ENCODE assay signal across 17 cellular contexts in the genomic region with DNA sequence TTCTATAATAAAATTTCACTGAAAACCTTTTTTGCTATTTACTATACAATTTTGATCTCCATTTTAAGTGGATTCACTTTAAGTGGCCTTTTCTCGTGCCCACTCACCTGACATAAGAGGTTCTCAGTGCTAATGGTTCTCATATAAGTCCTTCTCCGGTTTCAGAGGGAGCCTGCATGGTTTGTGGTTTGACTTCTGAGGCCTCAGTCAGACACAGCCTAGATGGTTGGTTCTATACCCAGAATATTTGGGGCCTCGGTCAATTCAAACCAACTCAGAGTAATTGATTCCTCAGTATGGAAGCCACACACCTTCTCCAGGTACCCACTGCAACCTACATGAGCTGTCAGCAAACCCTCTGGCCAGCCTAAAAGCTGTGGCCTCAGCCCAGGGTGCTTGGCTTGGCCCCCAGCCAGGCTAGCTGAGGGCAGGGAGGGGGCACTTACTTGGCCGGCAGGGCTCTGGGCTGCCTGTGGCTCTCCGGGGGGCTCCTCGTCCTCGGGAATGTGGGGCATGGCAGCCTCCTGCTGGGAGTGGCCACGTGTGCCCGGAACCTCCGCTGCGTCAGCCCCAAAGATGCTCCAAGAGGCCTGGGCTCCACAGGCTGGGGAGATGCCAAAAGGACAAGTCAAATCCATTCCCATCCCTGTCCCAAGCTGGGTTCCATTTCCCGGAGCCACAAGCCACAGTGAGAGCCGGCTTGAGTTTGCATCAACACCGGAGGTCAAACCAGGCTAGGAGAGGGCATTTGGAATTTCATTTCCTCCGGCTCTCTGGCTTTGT. TPM values are rescaled to one million over a fixed set of nuclear protein-coding genes. Genes with fewer than 3 reads are reported as not detected.
A peak's percentile ranks its signal among the peaks of the same experiment; 100 is the strongest.
DNase-seq lines count a peak whose midpoint lies in the region; ATAC-seq and TF ChIP-seq lines count a peak whose summit lies in the region.
"Had no signal": no experiment of that assay in that cellular context is flagged by ENCODE, and none has a peak within 500 bp of the region (broad histone marks: within the 10 kb centered on the region; RNA-seq: fewer than 3 reads in every experiment).

No MANE protein-coding gene starts in this region.

- no peaks in the 10 kb centered on the region for H4K20me1 ChIP-seq in KMS-11 (ENCODE audit: insufficient read depth)

- intact Hi-C loops in esophagus squamous epithelium (cut with DNase I), result loop anchor here (10.0 kb wide), 1 partner anchor 247 kb away; no protein-coding TSS in a partner anchor

- DNase-seq in NCI-H524 (lab: John Stamatoyannopoulos, UW) (peak; percentile 8 to 51), esophagus squamous epithelium (lab: John Stamatoyannopoulos, UW) (no peak), BE2C (no peak), NCI-H2081 treated with DMSO at 0.1 percent for 48 hours (lab: John Stamatoyannopoulos, UW) (no peak)
- DNase-seq: activated CD4-positive, alpha-beta T cell treated with anti-CD3 and anti-CD28 coated beads, Interleukin-2, amount 50 U/mL, for 48 hours; effector CD4-positive, alpha-beta T cell; NCI-H510A; stimulated activated CD4-positive, alpha-beta T cell treated with anti-CD3 and anti-CD28 coated beads, Interleukin-2, amount 100 ng/mL, for 24 hours; T-helper 9 cell had no signal

- ATAC-seq in GM18907 (IDR thresholded peaks at IDR 0.05; ENCODE audit: unreplicated experiment) (no peak), HG03378 (IDR thresholded peaks at IDR 0.05; ENCODE audit: unreplicated experiment) (no peak)
- ATAC-seq: activated T-helper 17 cell treated with anti-CD3 and anti-CD28 coated beads, Interleukin-2, amount 50 U/mL, for 72 hours; psoas muscle had no signal

- no peaks in the 10 kb centered on the region for H3K36me3 ChIP-seq in KMS-11 (ENCODE audit: insufficient read depth)
- H3K36me3 ChIP-seq in esophagus squamous epithelium, result no peaks in the 10 kb centered on the region
- H3K36me3 ChIP-seq in stomach smooth muscle (ENCODE audit: control insufficient read depth in 2 of 2, insufficient read depth in 2 of 2, low read length in 2 of 2), result peaks cover 10 to 15% of the 10 kb centered on the region in 2 donors
- no peaks in the 10 kb centered on the region for H3K36me3 ChIP-seq in BE2C

- TF ChIP-seq POLR2A in esophagus squamous epithelium (IDR thresholded peaks at IDR 0.05), result no peak

- H3K9ac ChIP-seq in KMS-11 (no peak overlapping the region), stomach smooth muscle (ENCODE audit: low read length in 2 of 2) (no peak overlapping the region)

- H3K27ac ChIP-seq in KMS-11 (no peak overlapping the region), esophagus squamous epithelium (peak overlapping the region; percentile 84 to 90 (median 88)), stomach smooth muscle (ENCODE audit: low read length) (peak overlapping the region; percentile 11)
- H3K27ac ChIP-seq: C4-2B, psoas muscle had no signal

- WGBS in esophagus squamous epithelium, 2 donors, result 73 to 81% methylated on average over 4 to 5 of the region's 15 CpGs

- H3K27me3 ChIP-seq in KMS-11 (ENCODE audit: insufficient read depth, low read depth) (no peaks in the 10 kb centered on the region), esophagus squamous epithelium (no peaks in the 10 kb centered on the region), stomach smooth muscle (ENCODE audit: control insufficient read depth in 1 of 2, insufficient read depth in 2 of 2, low read length in 2 of 2) (no peaks in the 10 kb centered on the region), BE2C (no peaks in the 10 kb centered on the region)

- no peak overlapping the region for H3K4me3 ChIP-seq in KMS-11 (IDR thresholded peaks at IDR 0.05; ENCODE audit: insufficient read depth, low read depth, low read length)
- no peak overlapping the region for H3K4me3 ChIP-seq in esophagus squamous epithelium
- H3K4me3 ChIP-seq in stomach smooth muscle (ENCODE audit: low read length in 2 of 2), result peak overlapping the region in 1 of 2 donors; percentile 29
- no peak overlapping the region for H3K4me3 ChIP-seq in BE2C (ENCODE audit: low read depth, low read length)
- H3K4me3 ChIP-seq: psoas muscle had no signal

- H3K4me2 ChIP-seq in KMS-11, result peak overlapping the region; percentile 23

- H3K4me1 ChIP-seq in KMS-11 (ENCODE audit: low read depth, poor library complexity, severe bottlenecking) (peaks cover 38% of the 10 kb centered on the region), esophagus squamous epithelium (peaks cover 22 to 97% (median 65%) of the 10 kb centered on the region in 3 donors), stomach smooth muscle (ENCODE audit: control insufficient read depth, insufficient read depth, low read length) (peaks cover 74% of the 10 kb centered on the region), BE2C (no peaks in the 10 kb centered on the region)

- no peak overlapping the region for H2AFZ ChIP-seq in KMS-11 (ENCODE audit: low read depth)

- H3K79me2 ChIP-seq in KMS-11 (ENCODE audit: insufficient read depth, low read depth), result no peaks in the 10 kb centered on the region

- TF ChIP-seq CTCF in KMS-11 (conservative IDR thresholded peaks at IDR 0.05; ENCODE audit: low read depth, low read length) (no peak), esophagus squamous epithelium (IDR thresholded peaks at IDR 0.05) (no peak), BE2C (IDR thresholded peaks at IDR 0.05; ENCODE audit: low read depth, low read length) (no peak)

- H3K9me3 ChIP-seq in esophagus squamous epithelium (no peaks in the 10 kb centered on the region), stomach smooth muscle (ENCODE audit: control insufficient read depth in 2 of 2, low read length in 2 of 2) (no peaks in the 10 kb centered on the region), BE2C (no peaks in the 10 kb centered on the region)
- H3K9me3 ChIP-seq: psoas muscle had no signal

RNA-seq across cellular contexts. Expression of gene IRAG1, which starts 41.8 kb away (rescaled TPM):
- 10 to 100 TPM in 2 of 4 donors, 1 to 10 TPM in 2; 3.5 to 48.4 (median 9.9) TPM for total RNA-seq in esophagus squamous epithelium
- 0.43 TPM for polyA plus RNA-seq in BE2C (2012; ENCODE audit: insufficient read depth, insufficient read length, low read depth)
- total RNA-seq: Daoy had no signal

Comparison
In these comparisons a context has a peak if more than half of its experiments do, and no peak if none do; other contexts are left out.
1. DNase-seq: peak in NCI-H524 (2 of 2); none in esophagus squamous epithelium (single experiment), BE2C (single experiment) and NCI-H2081 treated with DMSO at 0.1 percent for 48 hours (single experiment).